1 cellular context compared by ENCODE assay signal in genomic region chr9:133448487-133448972, GRCh38.
TF ChIP-seq lines count a peak whose summit lies in the region.

No MANE protein-coding gene starts in this region.

TF ChIP-seq in HepG2, 621 proteins besides CTCF, POLR2A, EP300 and RAD21 (continued from another document):
- TF ChIP-seq ZBTB21 (CRISPR knock-in tag; IDR thresholded peaks at IDR 0.05), result no peak
- TF ChIP-seq NCOA5 (CRISPR knock-in tag; IDR thresholded peaks at IDR 0.05), result no peak
- TF ChIP-seq NR2C2 (CRISPR knock-in tag; IDR thresholded peaks at IDR 0.05; ENCODE audit: borderline replicate concordance), result no peak
- peak; percentile 56; the same call in 1 of the 2 replicates for TF ChIP-seq HDAC1 (CRISPR knock-in tag; IDR thresholded peaks at IDR 0.05)
- TF ChIP-seq SMAD9 (CRISPR knock-in tag; IDR thresholded peaks at IDR 0.05), result no peak
- no peak for TF ChIP-seq SMC3 (IDR thresholded peaks at IDR 0.05; ENCODE audit: low read length)
- TF ChIP-seq SATB2 (CRISPR knock-in tag; IDR thresholded peaks at IDR 0.05), result no peak
- TF ChIP-seq MYC (CRISPR knock-in tag; IDR thresholded peaks at IDR 0.05; ENCODE audit: borderline replicate concordance), result peak; percentile 60; the same call in 1 of the 2 replicates
- TF ChIP-seq SIX4 (CRISPR knock-in tag; IDR thresholded peaks at IDR 0.05), result no peak
- TF ChIP-seq STAG1 (CRISPR knock-in tag; IDR thresholded peaks at IDR 0.05), result no peak
- TF ChIP-seq RFX1 (IDR thresholded peaks at IDR 0.05), result no peak
- peak; percentile 28; the same call in 1 of the 2 replicates for TF ChIP-seq HDAC2 (CRISPR knock-in tag; IDR thresholded peaks at IDR 0.05)
- TF ChIP-seq, protein P1, sequence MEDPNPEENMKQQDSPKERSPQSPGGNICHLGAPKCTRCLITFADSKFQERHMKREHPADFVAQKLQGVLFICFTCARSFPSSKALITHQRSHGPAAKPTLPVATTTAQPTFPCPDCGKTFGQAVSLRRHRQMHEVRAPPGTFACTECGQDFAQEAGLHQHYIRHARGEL (CRISPR knock-in tag; IDR thresholded peaks at IDR 0.05), result no peak
- TF ChIP-seq ZNF546 (CRISPR knock-in tag; conservative IDR thresholded peaks at IDR 0.05), result no peak
- TF ChIP-seq PCBP1 (IDR thresholded peaks at IDR 0.05; ENCODE audit: borderline replicate concordance, low read depth, low read length), result no peak
- TF ChIP-seq ZNF557 (CRISPR knock-in tag; IDR thresholded peaks at IDR 0.05), result no peak
- TF ChIP-seq BCL6 (CRISPR knock-in tag; IDR thresholded peaks at IDR 0.05), result no peak
- TF ChIP-seq IKZF1 (IDR thresholded peaks at IDR 0.05), result no peak
- TF ChIP-seq, protein P2, sequence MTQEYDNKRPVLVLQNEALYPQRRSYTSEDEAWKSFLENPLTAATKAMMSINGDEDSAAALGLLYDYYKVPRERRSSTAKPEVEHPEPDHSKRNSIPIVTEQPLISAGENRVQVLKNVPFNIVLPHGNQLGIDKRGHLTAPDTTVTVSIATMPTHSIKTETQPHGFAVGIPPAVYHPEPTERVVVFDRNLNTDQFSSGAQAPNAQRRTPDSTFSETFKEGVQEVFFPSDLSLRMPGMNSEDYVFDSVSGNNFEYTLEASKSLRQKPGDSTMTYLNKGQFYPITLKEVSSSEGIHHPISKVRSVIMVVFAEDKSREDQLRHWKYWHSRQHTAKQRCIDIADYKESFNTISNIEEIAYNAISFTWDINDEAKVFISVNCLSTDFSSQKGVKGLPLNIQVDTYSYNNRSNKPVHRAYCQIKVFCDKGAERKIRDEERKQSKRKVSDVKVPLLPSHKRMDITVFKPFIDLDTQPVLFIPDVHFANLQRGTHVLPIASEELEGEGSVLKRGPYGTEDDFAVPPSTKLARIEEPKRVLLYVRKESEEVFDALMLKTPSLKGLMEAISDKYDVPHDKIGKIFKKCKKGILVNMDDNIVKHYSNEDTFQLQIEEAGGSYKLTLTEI (CRISPR knock-in tag; conservative IDR thresholded peaks at IDR 0.05), result no peak
- no peak for TF ChIP-seq CHCHD3 (CRISPR knock-in tag; IDR thresholded peaks at IDR 0.05)
- TF ChIP-seq SAP130 (CRISPR knock-in tag; IDR thresholded peaks at IDR 0.05; ENCODE audit: low read depth), result peak; percentile 42; the same call in 1 of the 2 replicates
- TF ChIP-seq TRIM22 (IDR thresholded peaks at IDR 0.05), result no peak
- no peak for TF ChIP-seq ZFP1 (CRISPR knock-in tag; IDR thresholded peaks at IDR 0.05)
- no peak; the same call in 1 of the 2 replicates for TF ChIP-seq ZNF629 (CRISPR knock-in tag; conservative IDR thresholded peaks at IDR 0.05)
- TF ChIP-seq, protein P3, sequence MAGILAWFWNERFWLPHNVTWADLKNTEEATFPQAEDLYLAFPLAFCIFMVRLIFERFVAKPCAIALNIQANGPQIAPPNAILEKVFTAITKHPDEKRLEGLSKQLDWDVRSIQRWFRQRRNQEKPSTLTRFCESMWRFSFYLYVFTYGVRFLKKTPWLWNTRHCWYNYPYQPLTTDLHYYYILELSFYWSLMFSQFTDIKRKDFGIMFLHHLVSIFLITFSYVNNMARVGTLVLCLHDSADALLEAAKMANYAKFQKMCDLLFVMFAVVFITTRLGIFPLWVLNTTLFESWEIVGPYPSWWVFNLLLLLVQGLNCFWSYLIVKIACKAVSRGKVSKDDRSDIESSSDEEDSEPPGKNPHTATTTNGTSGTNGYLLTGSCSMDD (CRISPR knock-in tag; IDR thresholded peaks at IDR 0.05), result no peak
- TF ChIP-seq CEBPG (CRISPR knock-in tag; IDR thresholded peaks at IDR 0.05), result no peak
- TF ChIP-seq NFE2L2 (IDR thresholded peaks at IDR 0.05; ENCODE audit: low read length), result no peak
- no peak for TF ChIP-seq WIZ (CRISPR knock-in tag; IDR thresholded peaks at IDR 0.05)
- no peak for TF ChIP-seq REPIN1 (CRISPR knock-in tag; IDR thresholded peaks at IDR 0.05; ENCODE audit: borderline replicate concordance, low read depth)
- TF ChIP-seq ASH2L (IDR thresholded peaks at IDR 0.05; ENCODE audit: insufficient read length, low read depth, low read length), result no peak
- TF ChIP-seq ZBTB7B (CRISPR knock-in tag; IDR thresholded peaks at IDR 0.05), result 0 out of 2 replicates have a peak, but pooled peaks have one; percentile 43
- TF ChIP-seq ZNF256 (CRISPR knock-in tag; conservative IDR thresholded peaks at IDR 0.05), result no peak
